Comparison of ENCODE assay signal across 14 cellular contexts in the genomic region with DNA sequence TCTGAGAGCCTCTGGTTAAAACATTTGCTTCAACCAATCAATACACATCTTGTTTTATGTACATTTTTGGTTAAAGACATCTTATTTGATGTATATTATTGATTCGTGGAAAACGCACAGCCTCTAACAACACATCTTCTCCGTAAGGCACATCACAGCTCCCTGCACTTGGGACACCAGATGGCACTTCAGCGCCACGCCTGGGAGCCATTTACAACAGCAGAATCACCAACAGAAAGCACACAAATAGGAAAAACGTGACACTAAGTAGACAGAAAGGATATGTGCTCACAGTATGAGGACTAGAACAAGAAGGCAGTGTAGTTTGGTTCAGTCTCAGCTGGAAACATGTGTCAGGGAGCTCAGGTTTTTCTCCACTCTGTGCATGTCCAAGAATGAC.
DNase-seq lines count a peak whose midpoint lies in the region; ATAC-seq and TF ChIP-seq lines count a peak whose summit lies in the region.
"Had no signal": no experiment of that assay in that cellular context is flagged by ENCODE, and none has a peak within 500 bp of the region (broad histone marks: within the 10 kb centered on the region; RNA-seq: fewer than 3 reads in every experiment).

No MANE protein-coding gene starts in this region.

- BruUV-seq in Panc1 (replicated peaks; lab: Mats Ljungman, UMichigan), result no TSS peak

- no peaks in the 10 kb centered on the region for H3K27me3 ChIP-seq in BE2C
- no peaks in the 10 kb centered on the region for H3K27me3 ChIP-seq in Panc1 (ENCODE audit: control insufficient read depth, insufficient read depth, low read length)
- H3K27me3 ChIP-seq: thyroid gland had no signal

- POLR2A ChIA-PET in Panc1 (lab: Charles Lee), result no interaction called here

- no peaks in the 10 kb centered on the region for H3K9me3 Mint-ChIP-seq in HFFc6
- H3K9me3 Mint-ChIP-seq: naive thymus-derived CD4-positive, alpha-beta T cell had no signal

- no peaks in the 10 kb centered on the region for H3K4me1 ChIP-seq in BE2C
- H3K4me1 ChIP-seq in Panc1 (ENCODE audit: control insufficient read depth, insufficient read depth, low read length), result no peaks in the 10 kb centered on the region
- H3K4me1 ChIP-seq: thyroid gland had no signal

- no peak overlapping the region for H3K4me3 Mint-ChIP-seq in HFFc6
- H3K4me3 Mint-ChIP-seq: naive thymus-derived CD4-positive, alpha-beta T cell had no signal

- no peak overlapping the region for H3K27ac Mint-ChIP-seq in HFFc6
- H3K27ac Mint-ChIP-seq: naive thymus-derived CD4-positive, alpha-beta T cell had no signal

- H3K9me3 ChIP-seq in BE2C (no peaks in the 10 kb centered on the region), Panc1 (ENCODE audit: control insufficient read depth, insufficient read depth, low read depth, low read length) (no peaks in the 10 kb centered on the region)
- H3K9me3 ChIP-seq: thyroid gland had no signal

- in situ Hi-C loops in Panc1 (cut with HindIII; ENCODE audit: low pct_unique_long_range_greater_than_20kb, low sequenced_read_pairs), result no loop called here

- no peaks in the 10 kb centered on the region for H3K4me1 Mint-ChIP-seq in HFFc6 (ENCODE audit: low read depth)
- H3K4me1 Mint-ChIP-seq: naive thymus-derived CD4-positive, alpha-beta T cell had no signal

- no peaks in the 10 kb centered on the region for H3K36me3 Mint-ChIP-seq in HFFc6 (ENCODE audit: low read depth)
- H3K36me3 Mint-ChIP-seq: naive thymus-derived CD4-positive, alpha-beta T cell had no signal

- TF ChIP-seq CTCF in BE2C (IDR thresholded peaks at IDR 0.05; ENCODE audit: low read depth, low read length) (peak; percentile 10; the same call in 1 of the 2 replicates), HFFc6 (IDR thresholded peaks at IDR 0.05) (peak; percentile 25; the same call in 1 of the 2 replicates), Panc1 (IDR thresholded peaks at IDR 0.05) (peak; percentile 20; the same call in 1 of the 2 replicates)

- no peak overlapping the region for H3K27ac ChIP-seq in Panc1 (ENCODE audit: low read length)
- H3K27ac ChIP-seq: KMS-11, thyroid gland had no signal

- DNase-seq in BE2C (no peak), HFFc6 (peak; percentile 13), Panc1 (ENCODE audit: low read depth, low spot score) (no peak), left kidney (ENCODE audit: low read depth, low spot score) (peak; percentile 30), RKO (ENCODE audit: low spot score) (no peak), NCI-H526 (lab: John Stamatoyannopoulos, UW) (no peak), NCI-H128 (lab: John Stamatoyannopoulos, UW; ENCODE audit: unreplicated experiment) (no peak)
- DNase-seq: activated naive CD4-positive, alpha-beta T cell; left ventricle myocardium superior; naive thymus-derived CD4-positive, alpha-beta T cell; thyroid gland had no signal

- ATAC-seq in Panc1 (no peak), HG02588 (IDR thresholded peaks at IDR 0.05; ENCODE audit: unreplicated experiment) (no peak)
- ATAC-seq: activated CD4-positive, CD25-positive, alpha-beta regulatory T cell treated with anti-CD3 and anti-CD28 coated beads, Interleukin-2, amount 50 U/mL, for 24 hours; left ventricle myocardium superior; naive thymus-derived CD4-positive, alpha-beta T cell had no signal

- H3K4me3 ChIP-seq in BE2C (ENCODE audit: low read depth, low read length) (no peak overlapping the region), Panc1 (ENCODE audit: low read depth in 2 of 2, low read length in 2 of 2) (no peak overlapping the region)
- H3K4me3 ChIP-seq: thyroid gland had no signal

- intact Hi-C loops in Panc1 (cut with micrococcal nuclease; ENCODE audit: unreplicated experiment), result no loop called here

- H3K27me3 Mint-ChIP-seq in HFFc6 (ENCODE audit: insufficient read depth), result peaks cover 7% of the 10 kb centered on the region

- H3K36me3 ChIP-seq in BE2C (peaks cover 6% of the 10 kb centered on the region), Panc1 (ENCODE audit: control insufficient read depth, insufficient read depth, low read length) (no peaks in the 10 kb centered on the region)
- H3K36me3 ChIP-seq: thyroid gland had no signal

- CTCF ChIA-PET in Panc1 (lab: Charles Lee), result no interaction called here

Comparison
In these comparisons a context has a peak if more than half of its experiments do, and no peak if none do; other contexts are left out.
1. DNase-seq: peak in HFFc6 (single experiment) and left kidney (single experiment); none in BE2C (single experiment), Panc1 (single experiment), RKO (single experiment), NCI-H526 (0 of 2) and NCI-H128 (single experiment).
2. Peak in every context shown above with its lines, with median percentiles within 50 percentile points of each other: CTCF ChIP-seq.